Comparison of ENCODE assay signal across 8 cellular contexts in genomic region chr5:164013077-164013670, GRCh38.
DNase-seq lines count a peak whose midpoint lies in the region; ATAC-seq and TF ChIP-seq lines count a peak whose summit lies in the region.

No MANE protein-coding gene starts in this region.

- intact Hi-C loops in spleen (cut with DNase I; ENCODE audit: low total_unique reads): loop anchor here (10.0 kb wide), 1 partner anchor 448 kb away; no protein-coding TSS in a partner anchor

- no peak for TF ChIP-seq POLR2A in spleen (IDR thresholded peaks at IDR 0.05)

- DNase-seq in NCI-H82 (lab: John Stamatoyannopoulos, UW) (peak; percentile 83), NCI-H82 treated with DMSO at 0.1 percent for 48 hours (lab: John Stamatoyannopoulos, UW; ENCODE audit: unreplicated experiment) (no peak), NCI-H460 (ENCODE audit: extremely low read depth, low read depth) (peak; percentile 89), amniotic epithelial cell (ENCODE audit: low read depth) (peak; percentile 76), iPS DF 19.7 (ENCODE audit: low read depth, low spot score) (peak; percentile 33), spleen (no peak)

- no peak overlapping the region for H3K4me3 ChIP-seq in spleen

- no peaks in the 10 kb centered on the region for H3K9me3 ChIP-seq in spleen

- WGBS in spleen, 5 donors: 54 to 67% (median 59%) methylated on average over 6 of the region's 6 CpGs

- peak in 10 of 11 experiments; percentile 23 to 69 (median 60) for TF ChIP-seq CTCF in spleen (IDR thresholded peaks at IDR 0.05 in 8 of 11, conservative IDR thresholded peaks at IDR 0.05 in 3 of 11)

- H3K36me3 ChIP-seq in spleen: no peaks in the 10 kb centered on the region

- no peaks in the 10 kb centered on the region for H3K4me1 ChIP-seq in spleen

- peak; percentile 84 for ATAC-seq in GM19351 (IDR thresholded peaks at IDR 0.05; ENCODE audit: unreplicated experiment)
- peak; percentile 81 for ATAC-seq in HG03196 (IDR thresholded peaks at IDR 0.05; ENCODE audit: unreplicated experiment)

- no peak overlapping the region for H3K27ac ChIP-seq in spleen

- no peaks in the 10 kb centered on the region for H3K27me3 ChIP-seq in spleen (replicated peaks in 1 of 7)

Comparison
In these comparisons a context has a peak if more than half of its experiments do, and no peak if none do; other contexts are left out.
1. DNase-seq: peak in NCI-H82 (single experiment), NCI-H460 (single experiment), amniotic epithelial cell (single experiment) and iPS DF 19.7 (single experiment); none in NCI-H82 treated with DMSO at 0.1 percent for 48 hours (single experiment) and spleen (single experiment).